In genomic region chr6:75609639-75610590, GRCh38 we compare ENCODE assay signal across 9 cellular contexts. TPM values are rescaled to one million over a fixed set of nuclear protein-coding genes. Genes with fewer than 3 reads are reported as not detected.
DNase-seq lines count a peak whose midpoint lies in the region; ATAC-seq and TF ChIP-seq lines count a peak whose summit lies in the region.
"Had no signal": no experiment of that assay in that cellular context is flagged by ENCODE, and none has a peak within 500 bp of the region (broad histone marks: within the 10 kb centered on the region; RNA-seq: fewer than 3 reads in every experiment).

No MANE protein-coding gene starts in this region.

- no peaks in the 10 kb centered on the region for H3K36me3 ChIP-seq in spleen
- H3K36me3 ChIP-seq in ovary: no peaks in the 10 kb centered on the region

- H3K27me3 Mint-ChIP-seq in activated CD8-positive, alpha-beta T cell treated with anti-CD3 and anti-CD28 coated beads for 36 hours: no peaks in the 10 kb centered on the region
- no peaks in the 10 kb centered on the region for H3K27me3 Mint-ChIP-seq in activated CD8-positive, alpha-beta T cell treated with anti-CD3 and anti-CD28 coated beads, Interleukin-2, amount 10 ng/mL, durations not matched to agents 7 days and 5 days (ENCODE audit: low read depth)
- H3K27me3 Mint-ChIP-seq in WTC11 (ENCODE audit: low read depth): no peaks in the 10 kb centered on the region
- no peaks in the 10 kb centered on the region for H3K27me3 Mint-ChIP-seq in activated naive CD4-positive, alpha-beta T cell treated with anti-CD3 and anti-CD28 coated beads for 36 hours (ENCODE audit: low read depth)

- POLR2A ChIA-PET in activated CD8-positive, alpha-beta T cell treated with anti-CD3 and anti-CD28 coated beads for 36 hours (lab: Charles Lee): interaction anchor here (0.6 to 3.1 kb wide), 5 partner anchors 7 to 54 kb away, joined by 3 to 28 read pairs (median 3); partner anchors contain the start of gene SENP6
- POLR2A ChIA-PET in activated CD8-positive, alpha-beta T cell treated with anti-CD3 and anti-CD28 coated beads, Interleukin-2, amount 10 ng/mL, durations not matched to agents 7 days and 5 days (lab: Charles Lee): interaction anchor here (3.2 kb wide), 1 partner anchor 8 kb away, joined by 26 read pairs; the partner anchor contains the start of gene SENP6
- POLR2A ChIA-PET in WTC11 (lab: Charles Lee): no interaction called here

- no peak overlapping the region for H3K4me3 Mint-ChIP-seq in activated CD8-positive, alpha-beta T cell treated with anti-CD3 and anti-CD28 coated beads for 36 hours
- H3K4me3 Mint-ChIP-seq in activated CD8-positive, alpha-beta T cell treated with anti-CD3 and anti-CD28 coated beads, Interleukin-2, amount 10 ng/mL, durations not matched to agents 7 days and 5 days: no peak overlapping the region
- no peak overlapping the region for H3K4me3 Mint-ChIP-seq in WTC11
- no peak overlapping the region for H3K4me3 Mint-ChIP-seq in activated naive CD4-positive, alpha-beta T cell treated with anti-CD3 and anti-CD28 coated beads for 36 hours

- 89 to 93% (median 93%) methylated on average over 6 of the region's 6 CpGs for WGBS in spleen, 5 donors
- WGBS in ovary, 3 donors: 72 to 78% (median 77%) methylated on average over 6 of the region's 6 CpGs

- peaks cover 88% of the 10 kb centered on the region for H3K4me1 Mint-ChIP-seq in activated CD8-positive, alpha-beta T cell treated with anti-CD3 and anti-CD28 coated beads for 36 hours (ENCODE audit: low read depth)
- peaks cover 77% of the 10 kb centered on the region for H3K4me1 Mint-ChIP-seq in activated CD8-positive, alpha-beta T cell treated with anti-CD3 and anti-CD28 coated beads, Interleukin-2, amount 10 ng/mL, durations not matched to agents 7 days and 5 days (ENCODE audit: low read depth)
- H3K4me1 Mint-ChIP-seq in WTC11: peaks cover 74% of the 10 kb centered on the region
- peaks cover 95% of the 10 kb centered on the region for H3K4me1 Mint-ChIP-seq in activated naive CD4-positive, alpha-beta T cell treated with anti-CD3 and anti-CD28 coated beads for 36 hours (ENCODE audit: low read depth)

- no peaks in the 10 kb centered on the region for H3K27me3 ChIP-seq in spleen (replicated peaks in 1 of 7)
- H3K27me3 ChIP-seq in ovary: no peaks in the 10 kb centered on the region

- CTCF ChIA-PET in activated CD8-positive, alpha-beta T cell treated with anti-CD3 and anti-CD28 coated beads for 36 hours (lab: Charles Lee): interaction anchor here (1.3 kb wide), 1 partner anchor 20 kb away, joined by 3 read pairs; no protein-coding TSS in a partner anchor
- CTCF ChIA-PET in activated CD8-positive, alpha-beta T cell treated with anti-CD3 and anti-CD28 coated beads, Interleukin-2, amount 10 ng/mL, durations not matched to agents 7 days and 5 days (lab: Charles Lee): interaction anchor here (0.7 to 1.1 kb wide), 2 partner anchors 15 to 47 kb away, joined by 3 to 4 read pairs; no protein-coding TSS in a partner anchor
- CTCF ChIA-PET in WTC11 (lab: Charles Lee): interaction anchor here (0.6 kb wide), 1 partner anchor 1499 kb away, joined by 3 read pairs; no protein-coding TSS in a partner anchor
- CTCF ChIA-PET in activated naive CD4-positive, alpha-beta T cell treated with anti-CD3 and anti-CD28 coated beads for 36 hours (lab: Charles Lee): interaction anchor here (1.2 kb wide), 2 partner anchors 10 to 47 kb away, joined by 3 read pairs; no protein-coding TSS in a partner anchor

- no peaks in the 10 kb centered on the region for H3K9me3 ChIP-seq in spleen
- no peaks in the 10 kb centered on the region for H3K9me3 ChIP-seq in ovary

- no peak for ATAC-seq in activated CD8-positive, alpha-beta T cell treated with anti-CD3 and anti-CD28 coated beads for 36 hours
- no peak for ATAC-seq in activated CD8-positive, alpha-beta T cell treated with anti-CD3 and anti-CD28 coated beads, Interleukin-2, amount 10 ng/mL, durations not matched to agents 7 days and 5 days
- peak; percentile 19; the same call in 1 of the 2 replicates for ATAC-seq in WTC11
- no peak for ATAC-seq in HG03045 (IDR thresholded peaks at IDR 0.05; ENCODE audit: unreplicated experiment)

- H3K27ac ChIP-seq in spleen: peak overlapping the region in 7 of 8 donors; percentile 11 to 81 (median 61)
- H3K27ac ChIP-seq in ovary: no peak overlapping the region

- no peak for DNase-seq in activated CD8-positive, alpha-beta T cell treated with anti-CD3 and anti-CD28 coated beads for 36 hours
- DNase-seq in activated CD8-positive, alpha-beta T cell treated with anti-CD3 and anti-CD28 coated beads, Interleukin-2, amount 10 ng/mL, durations not matched to agents 7 days and 5 days: no peak
- DNase-seq in WTC11 (ENCODE audit: low spot score): no peak
- DNase-seq in fibroblast of peridontal ligament (ENCODE audit: extremely low read depth): peak; percentile 68
- DNase-seq in spleen: no peak
- DNase-seq in ovary: no peak
- DNase-seq in activated naive CD4-positive, alpha-beta T cell treated with anti-CD3 and anti-CD28 coated beads for 36 hours: no peak
- DNase-seq: occipital lobe had no signal

- H3K4me3 ChIP-seq in spleen: no peak overlapping the region
- no peak overlapping the region for H3K4me3 ChIP-seq in ovary

- H3K4me1 ChIP-seq in spleen (peaks cover 80 to 100% (median 98%) of the 10 kb centered on the region in 6 donors), ovary (ENCODE audit: insufficient read depth) (peaks cover 21% of the 10 kb centered on the region)

- TF ChIP-seq POLR2A in spleen (IDR thresholded peaks at IDR 0.05) (no peak), ovary (IDR thresholded peaks at IDR 0.05) (no peak)

- intact Hi-C loops in activated CD8-positive, alpha-beta T cell treated with anti-CD3 and anti-CD28 coated beads for 36 hours (cut with micrococcal nuclease): loop anchor here (5.0 kb wide), 1 partner anchor 328 kb away; the partner anchor contains the start of gene TMEM30A
- intact Hi-C loops in spleen (cut with DNase I; ENCODE audit: low total_unique reads) (loop anchor here (10.0 kb wide), 1 partner anchor 55 kb away; no protein-coding TSS in a partner anchor), ovary (cut with DNase I) (no loop called here)
- intact Hi-C loops in activated naive CD4-positive, alpha-beta T cell treated with anti-CD3 and anti-CD28 coated beads for 36 hours (cut with micrococcal nuclease): no loop called here

- no peak for TF ChIP-seq EP300 in ovary (IDR thresholded peaks at IDR 0.05)

- no peaks in the 10 kb centered on the region for H3K9me3 Mint-ChIP-seq in activated CD8-positive, alpha-beta T cell treated with anti-CD3 and anti-CD28 coated beads for 36 hours
- no peaks in the 10 kb centered on the region for H3K9me3 Mint-ChIP-seq in activated CD8-positive, alpha-beta T cell treated with anti-CD3 and anti-CD28 coated beads, Interleukin-2, amount 10 ng/mL, durations not matched to agents 7 days and 5 days (ENCODE audit: insufficient read depth)
- H3K9me3 Mint-ChIP-seq in WTC11: no peaks in the 10 kb centered on the region
- no peaks in the 10 kb centered on the region for H3K9me3 Mint-ChIP-seq in activated naive CD4-positive, alpha-beta T cell treated with anti-CD3 and anti-CD28 coated beads for 36 hours

- peak overlapping the region; percentile 62 for H3K27ac Mint-ChIP-seq in activated CD8-positive, alpha-beta T cell treated with anti-CD3 and anti-CD28 coated beads for 36 hours
- H3K27ac Mint-ChIP-seq in activated CD8-positive, alpha-beta T cell treated with anti-CD3 and anti-CD28 coated beads, Interleukin-2, amount 10 ng/mL, durations not matched to agents 7 days and 5 days: no peak overlapping the region
- peak overlapping the region; percentile 32; the same call in 1 of the 2 replicates for H3K27ac Mint-ChIP-seq in WTC11
- no peak overlapping the region for H3K27ac Mint-ChIP-seq in activated naive CD4-positive, alpha-beta T cell treated with anti-CD3 and anti-CD28 coated beads for 36 hours

- peaks cover 23% of the 10 kb centered on the region for H3K36me3 Mint-ChIP-seq in activated CD8-positive, alpha-beta T cell treated with anti-CD3 and anti-CD28 coated beads for 36 hours (ENCODE audit: low read depth)
- H3K36me3 Mint-ChIP-seq in activated CD8-positive, alpha-beta T cell treated with anti-CD3 and anti-CD28 coated beads, Interleukin-2, amount 10 ng/mL, durations not matched to agents 7 days and 5 days (ENCODE audit: low read depth): peaks cover 18% of the 10 kb centered on the region
- peaks cover 7% of the 10 kb centered on the region for H3K36me3 Mint-ChIP-seq in WTC11
- peaks cover 5% of the 10 kb centered on the region for H3K36me3 Mint-ChIP-seq in activated naive CD4-positive, alpha-beta T cell treated with anti-CD3 and anti-CD28 coated beads for 36 hours (ENCODE audit: low read depth)

- TF ChIP-seq CTCF in activated CD8-positive, alpha-beta T cell treated with anti-CD3 and anti-CD28 coated beads for 36 hours (IDR thresholded peaks at IDR 0.05): no peak
- TF ChIP-seq CTCF in WTC11 (IDR thresholded peaks at IDR 0.05): no peak
- no peak for TF ChIP-seq CTCF in spleen (IDR thresholded peaks at IDR 0.05 in 8 of 11, conservative IDR thresholded peaks at IDR 0.05 in 3 of 11)
- no peak for TF ChIP-seq CTCF in ovary (IDR thresholded peaks at IDR 0.05)

TF ChIP-seq in WTC11, 78 proteins besides CTCF, POLR2A, EP300 and RAD21 (continues in another document):
- TF ChIP-seq TP53 (CRISPR knock-in tag; IDR thresholded peaks at IDR 0.05): no peak
- no peak for TF ChIP-seq ZNF416 (CRISPR knock-in tag; IDR thresholded peaks at IDR 0.05)
- no peak for TF ChIP-seq ATF6 (CRISPR knock-in tag; IDR thresholded peaks at IDR 0.05)

RNA-seq across cellular contexts. Expression of gene SENP6, which starts 8.2 kb away (rescaled TPM):
- 10 to 100 TPM; 70.2 to 72.0 TPM for total RNA-seq in activated CD8-positive, alpha-beta T cell treated with anti-CD3 and anti-CD28 coated beads for 36 hours
- total RNA-seq in activated CD8-positive, alpha-beta T cell treated with anti-CD3 and anti-CD28 coated beads, Interleukin-2, amount 10 ng/mL, durations not matched to agents 7 days and 5 days: 10 to 100 TPM; 66.2 to 68.9 TPM
- total RNA-seq in WTC11 (2021): 90.9 to 100 TPM (median 99.4 TPM) in 3 replicates
- total RNA-seq in spleen: 100 to 1,000 TPM; 106 to 166 (median 133) TPM
- 10 to 100 TPM; 29.2 to 48.6 (median 42.4) TPM for polyA plus RNA-seq in spleen
- 100 to 1,000 TPM; 108 to 158 (median 134) TPM for total RNA-seq in ovary
- 10 to 100 TPM; 43.0 to 57.1 TPM for polyA plus RNA-seq in ovary
- 10 to 100 TPM; 54.0 to 57.7 TPM for total RNA-seq in activated naive CD4-positive, alpha-beta T cell treated with anti-CD3 and anti-CD28 coated beads for 36 hours

Comparison
In these comparisons a context has a peak if more than half of its experiments do, and no peak if none do; other contexts are left out.
1. H3K27ac Mint-ChIP-seq: peak in activated CD8-positive, alpha-beta T cell treated with anti-CD3 and anti-CD28 coated beads for 36 hours (single experiment) and WTC11 (single experiment); none in activated CD8-positive, alpha-beta T cell treated with anti-CD3 and anti-CD28 coated beads, Interleukin-2, amount 10 ng/mL, durations not matched to agents 7 days and 5 days (single experiment) and activated naive CD4-positive, alpha-beta T cell treated with anti-CD3 and anti-CD28 coated beads for 36 hours (single experiment).
2. H3K27ac ChIP-seq: peak in spleen (7 of 8); none in ovary (0 of 2).
3. intact Hi-C loops: an anchor here in activated CD8-positive, alpha-beta T cell treated with anti-CD3 and anti-CD28 coated beads for 36 hours (5.0 kb wide) and spleen (10.0 kb wide); none called in ovary and activated naive CD4-positive, alpha-beta T cell treated with anti-CD3 and anti-CD28 coated beads for 36 hours.